8 cellular contexts compared by ENCODE assay signal in the genomic region with DNA sequence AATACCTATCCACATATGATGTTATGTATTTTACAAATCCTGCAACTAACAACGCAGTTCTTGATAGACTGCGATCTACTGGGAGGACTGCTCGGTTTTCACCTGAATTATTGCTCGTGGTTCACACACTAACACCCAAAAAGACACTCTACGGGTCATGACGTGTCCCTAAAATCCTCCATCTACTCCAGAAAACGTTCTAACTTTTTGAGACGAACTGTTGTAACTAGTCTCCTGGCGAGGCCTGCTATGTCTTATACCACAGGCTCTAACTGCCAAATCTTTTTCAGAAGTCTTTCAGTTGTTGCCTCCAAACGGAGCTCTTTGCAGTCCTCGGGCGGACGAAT.
DNase-seq lines count a peak whose midpoint lies in the region; ATAC-seq, FAIRE-seq and TF ChIP-seq lines count a peak whose summit lies in the region.

No MANE protein-coding gene starts in this region.

- SMC1A ChIA-PET in GM12878 (lab: Charles Lee; ENCODE audit: uncharacterized antibody, unreplicated experiment), result interaction anchor here (1.2 to 3.4 kb wide), 3 partner anchors 39 to 677 kb away, joined by 3 to 14 read pairs (median 8); no protein-coding TSS in a partner anchor

- peaks cover 0 to 68% (median 36%) of the 10 kb centered on the region in 12 donors for H3K4me1 ChIP-seq in heart left ventricle
- peaks cover 27% of the 10 kb centered on the region for H3K4me1 ChIP-seq in GM12878 (ENCODE audit: control insufficient read depth, insufficient read depth, low read length)
- peaks cover 34% of the 10 kb centered on the region for H3K4me1 ChIP-seq in vagina

- DNase-seq in heart left ventricle (no peak), Right ventricle myocardium inferior (ENCODE audit: missing footprints) (no peak), GM12878 (ENCODE audit: low read depth, low spot score) (no peak), memory B cell (ENCODE audit: low spot score in 2 of 2) (no peak), vagina (ENCODE audit: extremely low spot score in 2 of 2) (no peak), hepatic stellate cell (ENCODE audit: low spot score) (no peak)

- RAD21 ChIA-PET in GM12878 (lab: Charles Lee; ENCODE audit: unreplicated experiment), result no interaction called here

- peak overlapping the region; percentile 83 for H2AFZ ChIP-seq in GM12878 (ENCODE audit: control insufficient read depth, low read depth, low read length)

- no peaks in the 10 kb centered on the region for H3K27me3 Mint-ChIP-seq in memory B cell

- H3K36me3 Mint-ChIP-seq in memory B cell, result peaks cover 7% of the 10 kb centered on the region

- TF ChIP-seq CTCF in heart left ventricle (IDR thresholded peaks at IDR 0.05) (no peak), GM12878 (IDR thresholded peaks at IDR 0.05 in 2 of 3, conservative IDR thresholded peaks at IDR 0.05 in 1 of 3; ENCODE audit: control insufficient read depth in 2 of 3, extremely low read depth in 1 of 3, insufficient read depth in 1 of 3, low read depth in 3 of 3, low read length in 3 of 3) (no peak), vagina (IDR thresholded peaks at IDR 0.05) (no peak)

- H3K9me3 ChIP-seq in heart left ventricle (no peaks in the 10 kb centered on the region), GM12878 (replicated peaks; ENCODE audit: control insufficient read depth, insufficient read depth, low read length) (peaks cover 2% of the 10 kb centered on the region; the same call in 1 of the 3 replicates), vagina (no peaks in the 10 kb centered on the region)

- peak overlapping the region; percentile 92 for H3K4me3 Mint-ChIP-seq in memory B cell

- 3 to 8% (median 7%) methylated on average over 13 of the region's 13 CpGs for WGBS in heart left ventricle, 4 donors
- WGBS in GM12878 (ENCODE audit: insufficient coverage, insufficient replicate concordance, low lambda C conversion rate, missing lambda C conversion rate), result 43% methylated on average over 13 of the region's 13 CpGs

- H3K27ac ChIP-seq in heart left ventricle (peak overlapping the region; percentile 99 to 100 (median 99)), GM12878 (ENCODE audit: control insufficient read depth, insufficient read depth) (no peak overlapping the region), vagina (peak overlapping the region; percentile 98)

- TF ChIP-seq EP300 in GM12878 (IDR thresholded peaks at IDR 0.05; ENCODE audit: borderline replicate concordance in 1 of 2, control insufficient read depth in 1 of 2, low read depth in 2 of 2, low read length in 2 of 2), result no peak

- H3K27me3 ChIP-seq in heart left ventricle (peaks cover 0 to 2% (median 0%) of the 10 kb centered on the region in 9 donors), GM12878 (replicated peaks in 1 of 2; ENCODE audit: control insufficient read depth in 2 of 2, insufficient read depth in 2 of 2, low read length in 1 of 2) (peaks cover 5 to 7% of the 10 kb centered on the region in 2 experiments; a peak in 3 of 4 replicates), vagina (no peaks in the 10 kb centered on the region)

- CTCF ChIA-PET in GM12878 (lab: Yijun Ruan, JAX), result interaction anchor here (0.8 kb wide), 1 partner anchor 680 kb away, joined by 3 read pairs; no protein-coding TSS in a partner anchor

- H3K9me3 Mint-ChIP-seq in memory B cell, result no peaks in the 10 kb centered on the region

- peak overlapping the region; percentile 97 for H3K27ac Mint-ChIP-seq in memory B cell

- TF ChIP-seq RAD21 in GM12878 (IDR thresholded peaks at IDR 0.05; ENCODE audit: insufficient read depth, low read depth, low read length), result no peak

- peaks cover 35% of the 10 kb centered on the region for H3K4me1 Mint-ChIP-seq in memory B cell

- TF ChIP-seq POLR2A in heart left ventricle (IDR thresholded peaks at IDR 0.05), result no peak
- TF ChIP-seq POLR2A in GM12878 (IDR thresholded peaks at IDR 0.05; ENCODE audit: low read depth, low read length), result no peak
- no peak for TF ChIP-seq POLR2A in vagina (IDR thresholded peaks at IDR 0.05)

- no peaks in the 10 kb centered on the region for H4K20me1 ChIP-seq in GM12878 (ENCODE audit: control insufficient read depth, insufficient read depth)

- in situ Hi-C loops in GM12878 (cut with MboI), result no loop called here

- H3K36me3 ChIP-seq in heart left ventricle (peaks cover 0 to 13% (median 0%) of the 10 kb centered on the region in 9 donors), GM12878 (ENCODE audit: control insufficient read depth in 2 of 2, insufficient read depth in 2 of 2, low read length in 1 of 2) (no peaks in the 10 kb centered on the region), vagina (no peaks in the 10 kb centered on the region)

- no peak for ATAC-seq in heart left ventricle
- no peak for ATAC-seq in Right ventricle myocardium inferior
- peak; percentile 1; the same call in 1 of the 3 replicates for ATAC-seq in GM12878
- ATAC-seq in memory B cell (ENCODE audit: low read depth), result no peak
- ATAC-seq in GM21529 (IDR thresholded peaks at IDR 0.05; ENCODE audit: unreplicated experiment), result no peak
- ATAC-seq in HG03378 (IDR thresholded peaks at IDR 0.05; ENCODE audit: unreplicated experiment), result no peak

- H3K4me3 ChIP-seq in heart left ventricle (peak overlapping the region; percentile 71 to 98 (median 90)), GM12878 (peak overlapping the region; percentile 62), vagina (peak overlapping the region; percentile 93 to 95)

- intact Hi-C loops in heart left ventricle (cut with DNase I), result loop anchor here in 8 of 10 donors (2.0 to 10.0 kb wide), 8 partner anchors 41 to 551 kb away; a partner anchor contains a TSS
- intact Hi-C loops in Right ventricle myocardium inferior (cut with DNase I), result loop anchor here (5.0 to 10.0 kb wide), 3 partner anchors 389 to 681 kb away; no protein-coding TSS in a partner anchor
- intact Hi-C loops in GM12878 (cut with micrococcal nuclease; ENCODE audit: unreplicated experiment), result no loop called here
- intact Hi-C loops in vagina (cut with DNase I), result no loop called here

- BruUV-seq in GM12878 (replicated peaks; lab: Mats Ljungman, UMichigan), result TSS peak; percentile 71

- POLR2A ChIA-PET in GM12878 (lab: Charles Lee), result no interaction called here

- FAIRE-seq in GM12878 (lab: Jason Lieb, UNC), result no peak

- no peaks in the 10 kb centered on the region for H3K79me2 ChIP-seq in GM12878 (ENCODE audit: control insufficient read depth, insufficient read depth, low read length)

- peak overlapping the region; percentile 55; the same call in 1 of the 2 replicates for H3K9ac ChIP-seq in GM12878 (ENCODE audit: control insufficient read depth, insufficient read depth, low read length)

- H3K4me2 ChIP-seq in GM12878 (ENCODE audit: control insufficient read depth, insufficient read depth), result peak overlapping the region; percentile 75

TF ChIP-seq in GM12878, 131 proteins besides CTCF, POLR2A, EP300 and RAD21:
- TF ChIP-seq, protein P1, sequence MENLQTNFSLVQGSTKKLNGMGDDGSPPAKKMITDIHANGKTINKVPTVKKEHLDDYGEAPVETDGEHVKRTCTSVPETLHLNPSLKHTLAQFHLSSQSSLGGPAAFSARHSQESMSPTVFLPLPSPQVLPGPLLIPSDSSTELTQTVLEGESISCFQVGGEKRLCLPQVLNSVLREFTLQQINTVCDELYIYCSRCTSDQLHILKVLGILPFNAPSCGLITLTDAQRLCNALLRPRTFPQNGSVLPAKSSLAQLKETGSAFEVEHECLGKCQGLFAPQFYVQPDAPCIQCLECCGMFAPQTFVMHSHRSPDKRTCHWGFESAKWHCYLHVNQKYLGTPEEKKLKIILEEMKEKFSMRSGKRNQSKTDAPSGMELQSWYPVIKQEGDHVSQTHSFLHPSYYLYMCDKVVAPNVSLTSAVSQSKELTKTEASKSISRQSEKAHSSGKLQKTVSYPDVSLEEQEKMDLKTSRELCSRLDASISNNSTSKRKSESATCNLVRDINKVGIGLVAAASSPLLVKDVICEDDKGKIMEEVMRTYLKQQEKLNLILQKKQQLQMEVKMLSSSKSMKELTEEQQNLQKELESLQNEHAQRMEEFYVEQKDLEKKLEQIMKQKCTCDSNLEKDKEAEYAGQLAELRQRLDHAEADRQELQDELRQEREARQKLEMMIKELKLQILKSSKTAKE (IDR thresholded peaks at IDR 0.05; ENCODE audit: low read depth, poor library complexity, severe bottlenecking), result no peak
- TF ChIP-seq, protein P2, sequence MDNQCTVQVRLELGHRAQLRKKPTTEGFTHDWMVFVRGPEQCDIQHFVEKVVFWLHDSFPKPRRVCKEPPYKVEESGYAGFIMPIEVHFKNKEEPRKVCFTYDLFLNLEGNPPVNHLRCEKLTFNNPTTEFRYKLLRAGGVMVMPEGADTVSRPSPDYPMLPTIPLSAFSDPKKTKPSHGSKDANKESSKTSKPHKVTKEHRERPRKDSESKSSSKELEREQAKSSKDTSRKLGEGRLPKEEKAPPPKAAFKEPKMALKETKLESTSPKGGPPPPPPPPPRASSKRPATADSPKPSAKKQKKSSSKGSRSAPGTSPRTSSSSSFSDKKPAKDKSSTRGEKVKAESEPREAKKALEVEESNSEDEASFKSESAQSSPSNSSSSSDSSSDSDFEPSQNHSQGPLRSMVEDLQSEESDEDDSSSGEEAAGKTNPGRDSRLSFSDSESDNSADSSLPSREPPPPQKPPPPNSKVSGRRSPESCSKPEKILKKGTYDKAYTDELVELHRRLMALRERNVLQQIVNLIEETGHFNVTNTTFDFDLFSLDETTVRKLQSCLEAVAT (IDR thresholded peaks at IDR 0.05), result peak; percentile 24; the same call in 1 of the 2 replicates

Comparison
In these comparisons a context has a peak if more than half of its experiments do, and no peak if none do; other contexts are left out.
1. intact Hi-C loops: an anchor here in heart left ventricle (2.0 to 10.0 kb wide) and Right ventricle myocardium inferior (5.0 to 10.0 kb wide); none called in GM12878 and vagina.